Comparison of ENCODE assay signal across 17 cellular contexts in genomic region chr15:75313116-75313845, GRCh38. TPM values are rescaled to one million over a fixed set of nuclear protein-coding genes. Genes with fewer than 3 reads are reported as not detected.
DNase-seq lines count a peak whose midpoint lies in the region; TF ChIP-seq lines count a peak whose summit lies in the region.
"Had no signal": no experiment of that assay in that cellular context is flagged by ENCODE, and none has a peak within 500 bp of the region (broad histone marks: within the 10 kb centered on the region; RNA-seq: fewer than 3 reads in every experiment).

No MANE protein-coding gene starts in this region.

- no peak overlapping the region for H4K91ac ChIP-seq in neuronal stem cell (ENCODE audit: low read depth, low read length, poor library complexity)

- peaks cover 4% of the 10 kb centered on the region for H3K27me3 Mint-ChIP-seq in endothelial cell (ENCODE audit: unreplicated experiment)

- no peaks in the 10 kb centered on the region for H3K9me3 ChIP-seq in neuronal stem cell (replicated peaks in 1 of 2; ENCODE audit: control insufficient read depth in 2 of 2, insufficient read depth in 1 of 2, low read depth in 1 of 2, low read length in 2 of 2)
- H3K9me3 ChIP-seq: SJCRH30 had no signal

- H3K4me1 Mint-ChIP-seq in endothelial cell (ENCODE audit: unreplicated experiment) = no peaks in the 10 kb centered on the region

- H3K4me3 Mint-ChIP-seq in endothelial cell (ENCODE audit: unreplicated experiment) = no peak overlapping the region
- H3K4me3 Mint-ChIP-seq: CD4-positive, alpha-beta T cell; H9 had no signal

- no peak overlapping the region for H3K23ac ChIP-seq in neuronal stem cell (ENCODE audit: low read depth, low read length, poor library complexity)

- no peak for TF ChIP-seq CTCF in RWPE1 (conservative IDR thresholded peaks at IDR 0.05; ENCODE audit: low read depth)
- no peak for TF ChIP-seq CTCF in endothelial cell (IDR thresholded peaks at IDR 0.05; ENCODE audit: unreplicated experiment)

- H3K36me3 Mint-ChIP-seq in endothelial cell (ENCODE audit: low read depth, unreplicated experiment) = no peaks in the 10 kb centered on the region

- no CpG with 5 or more reads among the region's 13 CpGs for WGBS in neuronal stem cell (ENCODE audit: extremely low coverage in 2 of 2, insufficient read length in 2 of 2, insufficient replicate concordance in 1 of 2), 2 donors

- CTCF ChIA-PET in RWPE1 (lab: Yijun Ruan, JAX) = no interaction called here

- no peak overlapping the region for H3K4ac ChIP-seq in neuronal stem cell (ENCODE audit: low read length)

- H3K9ac ChIP-seq in neuronal stem cell (ENCODE audit: low read depth, low read length, poor library complexity) = no peak overlapping the region

- no peak overlapping the region for H2BK120ac ChIP-seq in neuronal stem cell (ENCODE audit: low read depth, low read length)

- H3K36me3 ChIP-seq in neuronal stem cell (replicated peaks in 1 of 2; ENCODE audit: control insufficient read depth in 2 of 2, insufficient read depth in 2 of 2, low read length in 2 of 2) = no peaks in the 10 kb centered on the region
- H3K36me3 ChIP-seq: MG63, SJCRH30 had no signal

- POLR2A ChIA-PET in RWPE1 (lab: Yijun Ruan, JAX; ENCODE audit: low non-redundant PET) = no interaction called here

- no peak overlapping the region for H2BK12ac ChIP-seq in neuronal stem cell (ENCODE audit: low read length)

- peak overlapping the region; percentile 63 for H2AK5ac ChIP-seq in neuronal stem cell (ENCODE audit: low read depth, low read length)

- peaks cover 2% of the 10 kb centered on the region for H3K79me1 ChIP-seq in neuronal stem cell (ENCODE audit: low read depth, low read length)

- H3K9me3 Mint-ChIP-seq in endothelial cell (ENCODE audit: unreplicated experiment) = no peaks in the 10 kb centered on the region
- H3K9me3 Mint-ChIP-seq: CD4-positive, alpha-beta T cell; H9 had no signal

- no peak overlapping the region for H3K18ac ChIP-seq in neuronal stem cell (ENCODE audit: low read length)

- H3K27ac ChIP-seq in RWPE1 (peak overlapping the region; percentile 34), neuronal stem cell (replicated peaks; ENCODE audit: low read length) (no peak overlapping the region)
- H3K27ac ChIP-seq: SJCRH30 had no signal

- H3K14ac ChIP-seq in neuronal stem cell (ENCODE audit: low read length) = no peak overlapping the region

- H3K4me1 ChIP-seq in neuronal stem cell (ENCODE audit: control insufficient read depth in 2 of 2, insufficient read depth in 1 of 2, low read depth in 1 of 2, low read length in 2 of 2) = no peaks in the 10 kb centered on the region
- H3K4me1 ChIP-seq: SJCRH30 had no signal

- no peak overlapping the region for H3K4me3 ChIP-seq in neuronal stem cell (ENCODE audit: low read length in 2 of 2)
- H3K4me3 ChIP-seq: MG63, SJCRH30 had no signal

- H2BK5ac ChIP-seq in neuronal stem cell (ENCODE audit: low read length) = no peak overlapping the region

- no peak overlapping the region for H2BK15ac ChIP-seq in neuronal stem cell (ENCODE audit: low read length)

- DNase-seq in RWPE1 (ENCODE audit: low spot score) (no peak), endothelial cell (ENCODE audit: low spot score) (no peak), neuronal stem cell (ENCODE audit: low spot score) (no peak), NOMO-1 (lab: John Stamatoyannopoulos, UW; ENCODE audit: unreplicated experiment in 2 of 2) (no peak)
- no peak for DNase-seq in activated CD4-positive, alpha-beta T cell treated with anti-CD3 and anti-CD28 coated beads, Interleukin-2, amount 50 U/mL, for 48 hours
- DNase-seq: Calu3; CD4-positive, alpha-beta T cell; H9; NCI-H1092; NCI-H146; NCI-H2081 treated with DMSO at 0.1 percent for 48 hours; NCI-H510A; NCI-H774; SJCRH30 had no signal

- H3K4me2 ChIP-seq in neuronal stem cell (ENCODE audit: insufficient read depth, low read length, poor library complexity, severe bottlenecking) = no peak overlapping the region

- H2AFZ ChIP-seq in neuronal stem cell (ENCODE audit: low read length) = no peak overlapping the region

- no peak overlapping the region for H4K8ac ChIP-seq in neuronal stem cell (ENCODE audit: low read depth, low read length)

- H3K27ac Mint-ChIP-seq in endothelial cell (ENCODE audit: unreplicated experiment) = peak overlapping the region; percentile 6
- H3K27ac Mint-ChIP-seq: CD4-positive, alpha-beta T cell; H9 had no signal

- peaks cover 0 to 16% (median 3%) of the 10 kb centered on the region in 3 experiments for H3K27me3 ChIP-seq in neuronal stem cell (ENCODE audit: control insufficient read depth in 3 of 3, insufficient read depth in 3 of 3, low read depth in 1 of 3, low read length in 3 of 3)
- H3K27me3 ChIP-seq: SJCRH30 had no signal

RNA-seq across cellular contexts. Expression of gene COMMD4, which starts 22.6 kb away (rescaled TPM):
- total RNA-seq in endothelial cell (ENCODE audit: unreplicated experiment) = 165 TPM
- 54.6 TPM for polyA plus RNA-seq in neuronal stem cell (2013, experiment 1 of 2)
- polyA plus RNA-seq in neuronal stem cell (2013, experiment 2 of 2) = 57.9 TPM

RNA-seq across cellular contexts. Expression of gene GOLGA6D, which starts 30.6 kb away (rescaled TPM):
- 1.2 TPM for total RNA-seq in endothelial cell (ENCODE audit: unreplicated experiment)
- polyA plus RNA-seq in neuronal stem cell (2013, experiment 1 of 2) = 0.04 TPM
- 0.03 TPM for polyA plus RNA-seq in neuronal stem cell (2013, experiment 2 of 2)
- total RNA-seq: Calu3; CD4-positive, alpha-beta T cell; PC-3; SJCRH30 had no signal

RNA-seq across cellular contexts. Expression of gene NEIL1, which starts 33.6 kb away (rescaled TPM):
- total RNA-seq in endothelial cell (ENCODE audit: unreplicated experiment) = 149 TPM
- polyA plus RNA-seq in neuronal stem cell (2013, experiment 1 of 2) = 9.7 TPM
- polyA plus RNA-seq in neuronal stem cell (2013, experiment 2 of 2) = 8.4 TPM

RNA-seq across cellular contexts. Expression of gene MAN2C1, which starts 55.1 kb away (rescaled TPM):
- 237 TPM for total RNA-seq in endothelial cell (ENCODE audit: unreplicated experiment)
- 55.9 TPM for polyA plus RNA-seq in neuronal stem cell (2013, experiment 1 of 2)
- polyA plus RNA-seq in neuronal stem cell (2013, experiment 2 of 2) = 51.3 TPM

RNA-seq across cellular contexts. Expression of gene GOLGA6C, which starts 55.1 kb away (rescaled TPM):
- total RNA-seq in endothelial cell (ENCODE audit: unreplicated experiment) = not detected
- not detected for polyA plus RNA-seq in neuronal stem cell (2013, experiment 1 of 2)
- not detected for polyA plus RNA-seq in neuronal stem cell (2013, experiment 2 of 2)
- total RNA-seq: Calu3; CD4-positive, alpha-beta T cell; H9; HT-29; PC-3; SJCRH30 had no signal
